ENCODE assay signal across 14 cellular contexts in genomic region chr1:1005774-1006304, GRCh38. TPM values are rescaled to one million over a fixed set of nuclear protein-coding genes. Genes with fewer than 3 reads are reported as not detected.
DNase-seq lines count a peak whose midpoint lies in the region; ATAC-seq and TF ChIP-seq lines count a peak whose summit lies in the region.
"Had no signal": no experiment of that assay in that cellular context is flagged by ENCODE, and none has a peak within 500 bp of the region (broad histone marks: within the 10 kb centered on the region; RNA-seq: fewer than 3 reads in every experiment).

No MANE protein-coding gene starts in this region.

- no peaks in the 10 kb centered on the region for H3K9me3 ChIP-seq in Loucy (ENCODE audit: insufficient read depth, low read depth, low read length)
- H3K9me3 ChIP-seq: breast epithelium had no signal

- no peaks in the 10 kb centered on the region for H3F3A ChIP-seq in Loucy (ENCODE audit: low read depth)

- H3K79me2 ChIP-seq in Loucy (ENCODE audit: insufficient read depth, low read length), result peaks cover 18% of the 10 kb centered on the region; the same call in 1 of the 2 replicates

- peak overlapping the region; percentile 62 for H3K4me3 ChIP-seq in Loucy (ENCODE audit: low read length, poor library complexity, severe bottlenecking)
- H3K4me3 ChIP-seq: breast epithelium had no signal

- ATAC-seq in stimulated activated memory B cell treated with anti-CD40 and anti-IgM and Interleukin-4, amounts not matched to agents 10 μg/mL and 1 μg/mL and 100 μg/mL, for 72 hours, result no peak
- no peak for ATAC-seq in GM18873 (IDR thresholded peaks at IDR 0.05; ENCODE audit: low FRiP score, unreplicated experiment)

- no peaks in the 10 kb centered on the region for H3K36me3 ChIP-seq in Loucy (ENCODE audit: insufficient read depth, low read length)
- H3K36me3 ChIP-seq: breast epithelium had no signal

- peak overlapping the region; percentile 99 for H3K27ac ChIP-seq in 22Rv1

- TF ChIP-seq CTCF in 22Rv1 (IDR thresholded peaks at IDR 0.05) (no peak), Loucy (conservative IDR thresholded peaks at IDR 0.05; ENCODE audit: low read length) (no peak), glutamatergic neuron (IDR thresholded peaks at IDR 0.05; ENCODE audit: partially characterized antibody, unreplicated experiment) (no peak), nephron progenitor cell (IDR thresholded peaks at IDR 0.05) (no peak)

- H3K27me3 Mint-ChIP-seq in glutamatergic neuron (ENCODE audit: unreplicated experiment) (peaks cover 13% of the 10 kb centered on the region), nephron progenitor cell (ENCODE audit: low read depth, poor library complexity) (peaks cover 7% of the 10 kb centered on the region)
- peaks cover 28% of the 10 kb centered on the region for H3K27me3 Mint-ChIP-seq in activated T-helper 2 cell treated with anti-CD3 and anti-CD28 coated beads, Interferon-gamma antibody, Interleukin-2, Interleukin-4, amounts not matched to agents 10 μg/mL and 5 μg/mL and 100 μg/mL, durations not matched to agents 14 hours and 24 hours and 36 hours (ENCODE audit: low read depth)
- H3K27me3 Mint-ChIP-seq in stimulated activated memory B cell treated with anti-CD40 and anti-IgM and Interleukin-4, amounts not matched to agents 10 μg/mL and 1 μg/mL and 100 μg/mL, for 72 hours, result peaks cover 66% of the 10 kb centered on the region

- H3K9me2 ChIP-seq in Loucy (replicated peaks; ENCODE audit: low read depth, low read length), result no peaks in the 10 kb centered on the region

- H3K27me3 ChIP-seq in Loucy (ENCODE audit: insufficient read depth, low read length, poor library complexity, severe bottlenecking), result no peaks in the 10 kb centered on the region

- H3K36me3 Mint-ChIP-seq in glutamatergic neuron (ENCODE audit: unreplicated experiment) (no peaks in the 10 kb centered on the region), nephron progenitor cell (ENCODE audit: low read depth) (peaks cover 12% of the 10 kb centered on the region)
- no peaks in the 10 kb centered on the region for H3K36me3 Mint-ChIP-seq in activated T-helper 2 cell treated with anti-CD3 and anti-CD28 coated beads, Interferon-gamma antibody, Interleukin-2, Interleukin-4, amounts not matched to agents 10 μg/mL and 5 μg/mL and 100 μg/mL, durations not matched to agents 14 hours and 24 hours and 36 hours (ENCODE audit: low read depth)
- no peaks in the 10 kb centered on the region for H3K36me3 Mint-ChIP-seq in stimulated activated memory B cell treated with anti-CD40 and anti-IgM and Interleukin-4, amounts not matched to agents 10 μg/mL and 1 μg/mL and 100 μg/mL, for 72 hours
- H3K36me3 Mint-ChIP-seq: CD8-positive, alpha-beta memory T cell had no signal

- DNase-seq in glutamatergic neuron (no peak), nephron progenitor cell (no peak)
- DNase-seq in activated T-helper 2 cell treated with anti-CD3 and anti-CD28 coated beads, Interferon-gamma antibody, Interleukin-2, Interleukin-4, amounts not matched to agents 10 μg/mL and 5 μg/mL and 100 μg/mL, durations not matched to agents 14 hours and 24 hours and 36 hours (ENCODE audit: low spot score), result no peak
- DNase-seq in stimulated activated CD4-positive, alpha-beta T cell treated with anti-CD3 and anti-CD28 coated beads, Interleukin-2, amount 100 ng/mL, for 48 hours, result no peak
- DNase-seq: activated CD4-positive, alpha-beta memory T cell treated with anti-CD3 and anti-CD28 coated beads, Interleukin-2, amount 10 ng/mL, durations not matched to agents 7 days and 5 days; activated T-cell treated with anti-CD3 and anti-CD28 coated beads, Interleukin-2, amount 50 U/mL, for 72 hours; NCI-H1105 treated with DMSO at 0.1 percent for 48 hours had no signal

- H3K4me1 ChIP-seq in Loucy (ENCODE audit: insufficient read depth, low read length, poor library complexity, severe bottlenecking), result peaks cover 49% of the 10 kb centered on the region

- peak overlapping the region; percentile 58 for H3K4me3 Mint-ChIP-seq in glutamatergic neuron (ENCODE audit: unreplicated experiment)
- H3K4me3 Mint-ChIP-seq in nephron progenitor cell, result peak overlapping the region; percentile 45
- H3K4me3 Mint-ChIP-seq in activated T-helper 2 cell treated with anti-CD3 and anti-CD28 coated beads, Interferon-gamma antibody, Interleukin-2, Interleukin-4, amounts not matched to agents 10 μg/mL and 5 μg/mL and 100 μg/mL, durations not matched to agents 14 hours and 24 hours and 36 hours (ENCODE audit: low read depth), result no peak overlapping the region
- H3K4me3 Mint-ChIP-seq in stimulated activated memory B cell treated with anti-CD40 and anti-IgM and Interleukin-4, amounts not matched to agents 10 μg/mL and 1 μg/mL and 100 μg/mL, for 72 hours, result no peak overlapping the region
- H3K4me3 Mint-ChIP-seq: activated CD4-positive, alpha-beta memory T cell treated with anti-CD3 and anti-CD28 coated beads, Interleukin-2, amount 10 ng/mL, durations not matched to agents 7 days and 5 days; CD8-positive, alpha-beta memory T cell had no signal

- peak overlapping the region; percentile 86 for H3K4me2 ChIP-seq in Loucy (ENCODE audit: low read depth, low read length, poor library complexity, severe bottlenecking)

- H3K4me1 Mint-ChIP-seq in glutamatergic neuron (ENCODE audit: low read depth, unreplicated experiment) (peaks cover 18% of the 10 kb centered on the region), nephron progenitor cell (peaks cover 40% of the 10 kb centered on the region)
- H3K4me1 Mint-ChIP-seq in activated T-helper 2 cell treated with anti-CD3 and anti-CD28 coated beads, Interferon-gamma antibody, Interleukin-2, Interleukin-4, amounts not matched to agents 10 μg/mL and 5 μg/mL and 100 μg/mL, durations not matched to agents 14 hours and 24 hours and 36 hours (ENCODE audit: low read depth), result peaks cover 11% of the 10 kb centered on the region
- H3K4me1 Mint-ChIP-seq in stimulated activated memory B cell treated with anti-CD40 and anti-IgM and Interleukin-4, amounts not matched to agents 10 μg/mL and 1 μg/mL and 100 μg/mL, for 72 hours, result peaks cover 19% of the 10 kb centered on the region

- H3K27ac Mint-ChIP-seq in glutamatergic neuron (ENCODE audit: unreplicated experiment) (no peak overlapping the region), nephron progenitor cell (no peak overlapping the region)
- H3K27ac Mint-ChIP-seq in activated T-helper 2 cell treated with anti-CD3 and anti-CD28 coated beads, Interferon-gamma antibody, Interleukin-2, Interleukin-4, amounts not matched to agents 10 μg/mL and 5 μg/mL and 100 μg/mL, durations not matched to agents 14 hours and 24 hours and 36 hours, result no peak overlapping the region
- H3K27ac Mint-ChIP-seq in stimulated activated memory B cell treated with anti-CD40 and anti-IgM and Interleukin-4, amounts not matched to agents 10 μg/mL and 1 μg/mL and 100 μg/mL, for 72 hours, result no peak overlapping the region
- H3K27ac Mint-ChIP-seq: activated CD4-positive, alpha-beta memory T cell treated with anti-CD3 and anti-CD28 coated beads, Interleukin-2, amount 10 ng/mL, durations not matched to agents 7 days and 5 days; activated T-cell treated with anti-CD3 and anti-CD28 coated beads, Interleukin-2, amount 50 U/mL, for 72 hours; stimulated activated naive CD8-positive, alpha-beta T cell treated with anti-CD3 and anti-CD28 coated beads, Interleukin-15, Interleukin-2, amounts not matched to agents 100 ng/mL and 50 ng/mL, for 24 hours had no signal

- intact Hi-C loops in activated T-helper 2 cell treated with anti-CD3 and anti-CD28 coated beads, Interferon-gamma antibody, Interleukin-2, Interleukin-4, amounts not matched to agents 10 μg/mL and 5 μg/mL and 100 μg/mL, durations not matched to agents 14 hours and 24 hours and 36 hours (cut with micrococcal nuclease), result loop anchor here (1.0 kb wide), 1 partner anchor 7 kb away; the partner anchor contains the start of gene ISG15

- no peak overlapping the region for H2AFZ ChIP-seq in Loucy (ENCODE audit: low read length)

- H3K9ac ChIP-seq in Loucy (ENCODE audit: low read depth, low read length, poor library complexity, severe bottlenecking), result peak overlapping the region; percentile 66

- H4K20me1 ChIP-seq in Loucy (ENCODE audit: insufficient read depth, low read length, poor library complexity, severe bottlenecking), result no peaks in the 10 kb centered on the region

- H3K9me3 Mint-ChIP-seq in glutamatergic neuron (ENCODE audit: unreplicated experiment) (peaks cover 6% of the 10 kb centered on the region), nephron progenitor cell (peaks cover 9% of the 10 kb centered on the region)
- no peaks in the 10 kb centered on the region for H3K9me3 Mint-ChIP-seq in activated T-helper 2 cell treated with anti-CD3 and anti-CD28 coated beads, Interferon-gamma antibody, Interleukin-2, Interleukin-4, amounts not matched to agents 10 μg/mL and 5 μg/mL and 100 μg/mL, durations not matched to agents 14 hours and 24 hours and 36 hours
- H3K9me3 Mint-ChIP-seq in stimulated activated memory B cell treated with anti-CD40 and anti-IgM and Interleukin-4, amounts not matched to agents 10 μg/mL and 1 μg/mL and 100 μg/mL, for 72 hours, result no peaks in the 10 kb centered on the region
- H3K9me3 Mint-ChIP-seq: activated CD4-positive, alpha-beta memory T cell treated with anti-CD3 and anti-CD28 coated beads, Interleukin-2, amount 10 ng/mL, durations not matched to agents 7 days and 5 days; activated T-cell treated with anti-CD3 and anti-CD28 coated beads, Interleukin-2, amount 50 U/mL, for 72 hours; stimulated activated naive CD8-positive, alpha-beta T cell treated with anti-CD3 and anti-CD28 coated beads, Interleukin-15, Interleukin-2, amounts not matched to agents 100 ng/mL and 50 ng/mL, for 24 hours had no signal

RNA-seq across cellular contexts. Expression of gene HES4, which starts 5.9 kb away (rescaled TPM):
- total RNA-seq in glutamatergic neuron (ENCODE audit: unreplicated experiment), result 218 TPM
- 2.0 and 3.1 TPM in 2 replicates for total RNA-seq in activated T-helper 2 cell treated with anti-CD3 and anti-CD28 coated beads, Interferon-gamma antibody, Interleukin-2, Interleukin-4, amounts not matched to agents 10 μg/mL and 5 μg/mL and 100 μg/mL, durations not matched to agents 14 hours and 24 hours and 36 hours

RNA-seq across cellular contexts. Expression of gene ISG15, which starts 7.5 kb away (rescaled TPM):
- 18.4 TPM for total RNA-seq in glutamatergic neuron (ENCODE audit: unreplicated experiment)
- 31.9 and 33.8 TPM in 2 replicates for total RNA-seq in activated T-helper 2 cell treated with anti-CD3 and anti-CD28 coated beads, Interferon-gamma antibody, Interleukin-2, Interleukin-4, amounts not matched to agents 10 μg/mL and 5 μg/mL and 100 μg/mL, durations not matched to agents 14 hours and 24 hours and 36 hours

RNA-seq across cellular contexts. Expression of gene AGRN, which starts 14.1 kb away (rescaled TPM):
- 914 TPM for total RNA-seq in glutamatergic neuron (ENCODE audit: unreplicated experiment)
- 27.6 and 29.2 TPM in 2 replicates for total RNA-seq in activated T-helper 2 cell treated with anti-CD3 and anti-CD28 coated beads, Interferon-gamma antibody, Interleukin-2, Interleukin-4, amounts not matched to agents 10 μg/mL and 5 μg/mL and 100 μg/mL, durations not matched to agents 14 hours and 24 hours and 36 hours

RNA-seq across cellular contexts. Expression of gene PERM1, which starts 23.9 kb away (rescaled TPM):
- total RNA-seq in glutamatergic neuron (ENCODE audit: unreplicated experiment), result 0.32 TPM
- not detected in 2 replicates for total RNA-seq in activated T-helper 2 cell treated with anti-CD3 and anti-CD28 coated beads, Interferon-gamma antibody, Interleukin-2, Interleukin-4, amounts not matched to agents 10 μg/mL and 5 μg/mL and 100 μg/mL, durations not matched to agents 14 hours and 24 hours and 36 hours
- total RNA-seq: activated CD4-positive, alpha-beta memory T cell treated with anti-CD3 and anti-CD28 coated beads, Interleukin-2, amount 10 ng/mL, durations not matched to agents 7 days and 5 days; activated T-cell treated with anti-CD3 and anti-CD28 coated beads, Interleukin-2, amount 50 U/mL, for 72 hours; CD8-positive, alpha-beta memory T cell had no signal

RNA-seq across cellular contexts. Expression of gene PLEKHN1, which starts 39.6 kb away (rescaled TPM):
- total RNA-seq in glutamatergic neuron (ENCODE audit: unreplicated experiment), result 0.29 TPM
- 3.7 and 4.0 TPM in 2 replicates for total RNA-seq in activated T-helper 2 cell treated with anti-CD3 and anti-CD28 coated beads, Interferon-gamma antibody, Interleukin-2, Interleukin-4, amounts not matched to agents 10 μg/mL and 5 μg/mL and 100 μg/mL, durations not matched to agents 14 hours and 24 hours and 36 hours

Comparison
In these comparisons a context has a peak if more than half of its experiments do, and no peak if none do; other contexts are left out.
1. H3K4me3 Mint-ChIP-seq: peak in glutamatergic neuron (single experiment) and nephron progenitor cell (single experiment); none in activated T-helper 2 cell treated with anti-CD3 and anti-CD28 coated beads, Interferon-gamma antibody, Interleukin-2, Interleukin-4, amounts not matched to agents 10 μg/mL and 5 μg/mL and 100 μg/mL, durations not matched to agents 14 hours and 24 hours and 36 hours (single experiment) and stimulated activated memory B cell treated with anti-CD40 and anti-IgM and Interleukin-4, amounts not matched to agents 10 μg/mL and 1 μg/mL and 100 μg/mL, for 72 hours (single experiment).
2. RNA of gene HES4, which starts 5.9 kb away (total RNA-seq): 218 TPM in glutamatergic neuron (single experiment); 2.0 to 3.1 TPM in activated T-helper 2 cell treated with anti-CD3 and anti-CD28 coated beads, Interferon-gamma antibody, Interleukin-2, Interleukin-4, amounts not matched to agents 10 μg/mL and 5 μg/mL and 100 μg/mL, durations not matched to agents 14 hours and 24 hours and 36 hours; every median in the first group is over 10 times any median in the second.
3. RNA of gene AGRN, which starts 14.1 kb away (total RNA-seq): 914 TPM in glutamatergic neuron (single experiment); 27.6 to 29.2 TPM in activated T-helper 2 cell treated with anti-CD3 and anti-CD28 coated beads, Interferon-gamma antibody, Interleukin-2, Interleukin-4, amounts not matched to agents 10 μg/mL and 5 μg/mL and 100 μg/mL, durations not matched to agents 14 hours and 24 hours and 36 hours; every median in the first group is over 10 times any median in the second.